ENCODE assay signal across 1 cellular context in the genomic region with DNA sequence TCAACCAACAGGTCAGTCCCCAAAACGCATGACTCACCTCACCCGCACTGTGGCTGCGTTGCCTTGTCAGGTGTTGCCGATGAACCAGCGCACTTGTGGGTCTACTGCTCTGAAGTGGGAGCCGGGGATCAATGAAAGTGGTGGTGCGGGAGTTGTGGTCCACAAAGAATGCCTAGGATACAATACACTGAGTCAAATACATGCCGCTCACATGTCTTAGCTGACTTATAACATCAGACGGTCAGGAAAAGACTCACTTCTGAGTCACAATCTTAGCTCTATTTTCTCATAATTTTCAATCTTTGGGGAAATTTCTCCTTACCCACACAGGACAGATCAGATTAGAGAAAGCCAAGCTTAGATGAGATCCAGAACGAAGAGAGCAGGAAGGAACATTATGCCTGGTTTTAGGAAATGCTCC.
TF ChIP-seq lines count a peak whose summit lies in the region.

No MANE protein-coding gene starts in this region.

TF ChIP-seq in WTC11, 78 proteins besides CTCF, POLR2A, EP300 and RAD21 (continued from another document):
- no peak for TF ChIP-seq RORB (CRISPR knock-in tag; IDR thresholded peaks at IDR 0.05)
- no peak for TF ChIP-seq CBFB (CRISPR knock-in tag; IDR thresholded peaks at IDR 0.05; ENCODE audit: low read depth)
- TF ChIP-seq ZNF416 (CRISPR knock-in tag; IDR thresholded peaks at IDR 0.05) = no peak
- TF ChIP-seq MXD4 (CRISPR knock-in tag; IDR thresholded peaks at IDR 0.05; ENCODE audit: borderline replicate concordance) = no peak
